ENCODE assay signal across 2 cellular contexts in genomic region chr2:61266653-61267505, GRCh38.
TF ChIP-seq lines count a peak whose summit lies in the region.

No MANE protein-coding gene starts in this region.

TF ChIP-seq in IMR-90, 13 proteins besides CTCF, POLR2A, EP300 and RAD21:
- TF ChIP-seq RFX5 (IDR thresholded peaks at IDR 0.05; ENCODE audit: low read depth, low read length) (no peak), MXI1 (IDR thresholded peaks at IDR 0.05; ENCODE audit: borderline replicate concordance, low read depth, low read length) (no peak), FOS (IDR thresholded peaks at IDR 0.05; ENCODE audit: low read depth, low read length) (no peak), CHD1 (IDR thresholded peaks at IDR 0.05; ENCODE audit: low read depth, low read length) (no peak), USF2 (IDR thresholded peaks at IDR 0.05; ENCODE audit: low read depth, low read length) (no peak), RCOR1 (IDR thresholded peaks at IDR 0.05; ENCODE audit: insufficient replicate concordance, low read length) (no peak), BHLHE40 (IDR thresholded peaks at IDR 0.05; ENCODE audit: low read depth, low read length) (no peak)
- TF ChIP-seq, protein P1, sequence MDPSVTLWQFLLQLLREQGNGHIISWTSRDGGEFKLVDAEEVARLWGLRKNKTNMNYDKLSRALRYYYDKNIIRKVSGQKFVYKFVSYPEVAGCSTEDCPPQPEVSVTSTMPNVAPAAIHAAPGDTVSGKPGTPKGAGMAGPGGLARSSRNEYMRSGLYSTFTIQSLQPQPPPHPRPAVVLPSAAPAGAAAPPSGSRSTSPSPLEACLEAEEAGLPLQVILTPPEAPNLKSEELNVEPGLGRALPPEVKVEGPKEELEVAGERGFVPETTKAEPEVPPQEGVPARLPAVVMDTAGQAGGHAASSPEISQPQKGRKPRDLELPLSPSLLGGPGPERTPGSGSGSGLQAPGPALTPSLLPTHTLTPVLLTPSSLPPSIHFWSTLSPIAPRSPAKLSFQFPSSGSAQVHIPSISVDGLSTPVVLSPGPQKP (IDR thresholded peaks at IDR 0.05; ENCODE audit: borderline replicate concordance, low read depth, low read length), result no peak

TF ChIP-seq in HepG2, 621 proteins besides CTCF, POLR2A, EP300 and RAD21:
- TF ChIP-seq NR2F6 (IDR thresholded peaks at IDR 0.05) (0 out of 2 replicates have a peak, but pooled peaks have one; percentile 24), NR2F6 (CRISPR knock-in tag; IDR thresholded peaks at IDR 0.05) (peak; percentile 12; the same call in 1 of the 2 replicates), SIX1 (CRISPR knock-in tag; IDR thresholded peaks at IDR 0.05; ENCODE audit: borderline replicate concordance) (no peak), HNF4G (IDR thresholded peaks at IDR 0.05; ENCODE audit: borderline replicate concordance, low read depth, low read length) (0 out of 2 replicates have a peak, but pooled peaks have one; percentile 19), HNF4G (CRISPR knock-in tag; IDR thresholded peaks at IDR 0.05; ENCODE audit: borderline replicate concordance, low read depth) (no peak), RBM22 (optimal IDR thresholded peaks at IDR 0.05; ENCODE audit: low read length) (peak; percentile 92), HIC2 (CRISPR knock-in tag; IDR thresholded peaks at IDR 0.05; ENCODE audit: low read depth) (no peak), PAF1 (CRISPR knock-in tag; IDR thresholded peaks at IDR 0.05) (no peak), ZSCAN25 (CRISPR knock-in tag; IDR thresholded peaks at IDR 0.05) (0 out of 2 replicates have a peak, but pooled peaks have one; percentile 16), FOXA1 (IDR thresholded peaks at IDR 0.05) (no peak), FOXA1 (CRISPR knock-in tag; IDR thresholded peaks at IDR 0.05) (peak; percentile 80), ZNF331 (CRISPR knock-in tag; IDR thresholded peaks at IDR 0.05) (peak; percentile 37; the same call in 1 of the 2 replicates), ZNF790 (CRISPR knock-in tag; IDR thresholded peaks at IDR 0.05; ENCODE audit: borderline replicate concordance) (no peak), ZMYM4 (CRISPR knock-in tag; IDR thresholded peaks at IDR 0.05) (peak; percentile 58), POGZ (CRISPR knock-in tag; IDR thresholded peaks at IDR 0.05) (0 out of 2 replicates have a peak, but pooled peaks have one; percentile 28), RXRB (CRISPR knock-in tag; IDR thresholded peaks at IDR 0.05; ENCODE audit: borderline replicate concordance) (0 out of 2 replicates have a peak, but pooled peaks have one; percentile 25), TEAD2 (CRISPR knock-in tag; IDR thresholded peaks at IDR 0.05) (no peak), PPARG (CRISPR knock-in tag; conservative IDR thresholded peaks at IDR 0.05) (peak; percentile 84), CREM (IDR thresholded peaks at IDR 0.05) (peak; percentile 75), CREM (CRISPR knock-in tag; IDR thresholded peaks at IDR 0.05) (no peak), FOXK2 (IDR thresholded peaks at IDR 0.05) (0 out of 2 replicates have a peak, but pooled peaks have one; percentile 39), SAFB2 (CRISPR knock-in tag; IDR thresholded peaks at IDR 0.05; ENCODE audit: borderline replicate concordance, low read depth) (no peak), HNRNPL (IDR thresholded peaks at IDR 0.05; ENCODE audit: low read depth, low read length) (0 out of 2 replicates have a peak, but pooled peaks have one; percentile 34), ATF1 (CRISPR knock-in tag; IDR thresholded peaks at IDR 0.05) (peak; percentile 81), FOXA3 (CRISPR knock-in tag; IDR thresholded peaks at IDR 0.05) (peak; percentile 84), CREB1 (IDR thresholded peaks at IDR 0.05) (peak; percentile 60), CREB1 (CRISPR knock-in tag; IDR thresholded peaks at IDR 0.05) (peak; percentile 84)
- TF ChIP-seq, protein P2, sequence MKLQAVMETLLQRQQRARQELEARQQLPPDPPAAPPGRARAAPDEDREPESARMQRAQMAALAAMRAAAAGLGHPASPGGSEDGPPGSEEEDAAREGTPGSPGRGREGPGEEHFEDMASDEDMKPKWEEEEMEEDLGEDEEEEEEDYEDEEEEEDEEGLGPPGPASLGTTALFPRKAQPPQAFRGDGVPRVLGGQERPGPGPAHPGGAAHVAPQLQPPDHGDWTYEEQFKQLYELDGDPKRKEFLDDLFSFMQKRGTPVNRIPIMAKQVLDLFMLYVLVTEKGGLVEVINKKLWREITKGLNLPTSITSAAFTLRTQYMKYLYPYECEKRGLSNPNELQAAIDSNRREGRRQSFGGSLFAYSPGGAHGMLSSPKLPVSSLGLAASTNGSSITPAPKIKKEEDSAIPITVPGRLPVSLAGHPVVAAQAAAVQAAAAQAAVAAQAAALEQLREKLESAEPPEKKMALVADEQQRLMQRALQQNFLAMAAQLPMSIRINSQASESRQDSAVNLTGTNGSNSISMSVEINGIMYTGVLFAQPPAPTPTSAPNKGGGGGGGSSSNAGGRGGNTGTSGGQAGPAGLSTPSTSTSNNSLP (IDR thresholded peaks at IDR 0.05; ENCODE audit: low read depth, low read length), result peak; percentile 54
- TF ChIP-seq, protein P3, sequence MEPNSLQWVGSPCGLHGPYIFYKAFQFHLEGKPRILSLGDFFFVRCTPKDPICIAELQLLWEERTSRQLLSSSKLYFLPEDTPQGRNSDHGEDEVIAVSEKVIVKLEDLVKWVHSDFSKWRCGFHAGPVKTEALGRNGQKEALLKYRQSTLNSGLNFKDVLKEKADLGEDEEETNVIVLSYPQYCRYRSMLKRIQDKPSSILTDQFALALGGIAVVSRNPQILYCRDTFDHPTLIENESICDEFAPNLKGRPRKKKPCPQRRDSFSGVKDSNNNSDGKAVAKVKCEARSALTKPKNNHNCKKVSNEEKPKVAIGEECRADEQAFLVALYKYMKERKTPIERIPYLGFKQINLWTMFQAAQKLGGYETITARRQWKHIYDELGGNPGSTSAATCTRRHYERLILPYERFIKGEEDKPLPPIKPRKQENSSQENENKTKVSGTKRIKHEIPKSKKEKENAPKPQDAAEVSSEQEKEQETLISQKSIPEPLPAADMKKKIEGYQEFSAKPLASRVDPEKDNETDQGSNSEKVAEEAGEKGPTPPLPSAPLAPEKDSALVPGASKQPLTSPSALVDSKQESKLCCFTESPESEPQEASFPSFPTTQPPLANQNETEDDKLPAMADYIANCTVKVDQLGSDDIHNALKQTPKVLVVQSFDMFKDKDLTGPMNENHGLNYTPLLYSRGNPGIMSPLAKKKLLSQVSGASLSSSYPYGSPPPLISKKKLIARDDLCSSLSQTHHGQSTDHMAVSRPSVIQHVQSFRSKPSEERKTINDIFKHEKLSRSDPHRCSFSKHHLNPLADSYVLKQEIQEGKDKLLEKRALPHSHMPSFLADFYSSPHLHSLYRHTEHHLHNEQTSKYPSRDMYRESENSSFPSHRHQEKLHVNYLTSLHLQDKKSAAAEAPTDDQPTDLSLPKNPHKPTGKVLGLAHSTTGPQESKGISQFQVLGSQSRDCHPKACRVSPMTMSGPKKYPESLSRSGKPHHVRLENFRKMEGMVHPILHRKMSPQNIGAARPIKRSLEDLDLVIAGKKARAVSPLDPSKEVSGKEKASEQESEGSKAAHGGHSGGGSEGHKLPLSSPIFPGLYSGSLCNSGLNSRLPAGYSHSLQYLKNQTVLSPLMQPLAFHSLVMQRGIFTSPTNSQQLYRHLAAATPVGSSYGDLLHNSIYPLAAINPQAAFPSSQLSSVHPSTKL (CRISPR knock-in tag; IDR thresholded peaks at IDR 0.05), result 0 out of 2 replicates have a peak, but pooled peaks have one; percentile 7
- TF ChIP-seq, protein P4, sequence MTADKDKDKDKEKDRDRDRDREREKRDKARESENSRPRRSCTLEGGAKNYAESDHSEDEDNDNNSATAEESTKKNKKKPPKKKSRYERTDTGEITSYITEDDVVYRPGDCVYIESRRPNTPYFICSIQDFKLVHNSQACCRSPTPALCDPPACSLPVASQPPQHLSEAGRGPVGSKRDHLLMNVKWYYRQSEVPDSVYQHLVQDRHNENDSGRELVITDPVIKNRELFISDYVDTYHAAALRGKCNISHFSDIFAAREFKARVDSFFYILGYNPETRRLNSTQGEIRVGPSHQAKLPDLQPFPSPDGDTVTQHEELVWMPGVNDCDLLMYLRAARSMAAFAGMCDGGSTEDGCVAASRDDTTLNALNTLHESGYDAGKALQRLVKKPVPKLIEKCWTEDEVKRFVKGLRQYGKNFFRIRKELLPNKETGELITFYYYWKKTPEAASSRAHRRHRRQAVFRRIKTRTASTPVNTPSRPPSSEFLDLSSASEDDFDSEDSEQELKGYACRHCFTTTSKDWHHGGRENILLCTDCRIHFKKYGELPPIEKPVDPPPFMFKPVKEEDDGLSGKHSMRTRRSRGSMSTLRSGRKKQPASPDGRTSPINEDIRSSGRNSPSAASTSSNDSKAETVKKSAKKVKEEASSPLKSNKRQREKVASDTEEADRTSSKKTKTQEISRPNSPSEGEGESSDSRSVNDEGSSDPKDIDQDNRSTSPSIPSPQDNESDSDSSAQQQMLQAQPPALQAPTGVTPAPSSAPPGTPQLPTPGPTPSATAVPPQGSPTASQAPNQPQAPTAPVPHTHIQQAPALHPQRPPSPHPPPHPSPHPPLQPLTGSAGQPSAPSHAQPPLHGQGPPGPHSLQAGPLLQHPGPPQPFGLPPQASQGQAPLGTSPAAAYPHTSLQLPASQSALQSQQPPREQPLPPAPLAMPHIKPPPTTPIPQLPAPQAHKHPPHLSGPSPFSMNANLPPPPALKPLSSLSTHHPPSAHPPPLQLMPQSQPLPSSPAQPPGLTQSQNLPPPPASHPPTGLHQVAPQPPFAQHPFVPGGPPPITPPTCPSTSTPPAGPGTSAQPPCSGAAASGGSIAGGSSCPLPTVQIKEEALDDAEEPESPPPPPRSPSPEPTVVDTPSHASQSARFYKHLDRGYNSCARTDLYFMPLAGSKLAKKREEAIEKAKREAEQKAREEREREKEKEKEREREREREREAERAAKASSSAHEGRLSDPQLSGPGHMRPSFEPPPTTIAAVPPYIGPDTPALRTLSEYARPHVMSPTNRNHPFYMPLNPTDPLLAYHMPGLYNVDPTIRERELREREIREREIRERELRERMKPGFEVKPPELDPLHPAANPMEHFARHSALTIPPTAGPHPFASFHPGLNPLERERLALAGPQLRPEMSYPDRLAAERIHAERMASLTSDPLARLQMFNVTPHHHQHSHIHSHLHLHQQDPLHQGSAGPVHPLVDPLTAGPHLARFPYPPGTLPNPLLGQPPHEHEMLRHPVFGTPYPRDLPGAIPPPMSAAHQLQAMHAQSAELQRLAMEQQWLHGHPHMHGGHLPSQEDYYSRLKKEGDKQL (CRISPR knock-in tag; IDR thresholded peaks at IDR 0.05; ENCODE audit: low read depth), result no peak
- TF ChIP-seq, protein P5, sequence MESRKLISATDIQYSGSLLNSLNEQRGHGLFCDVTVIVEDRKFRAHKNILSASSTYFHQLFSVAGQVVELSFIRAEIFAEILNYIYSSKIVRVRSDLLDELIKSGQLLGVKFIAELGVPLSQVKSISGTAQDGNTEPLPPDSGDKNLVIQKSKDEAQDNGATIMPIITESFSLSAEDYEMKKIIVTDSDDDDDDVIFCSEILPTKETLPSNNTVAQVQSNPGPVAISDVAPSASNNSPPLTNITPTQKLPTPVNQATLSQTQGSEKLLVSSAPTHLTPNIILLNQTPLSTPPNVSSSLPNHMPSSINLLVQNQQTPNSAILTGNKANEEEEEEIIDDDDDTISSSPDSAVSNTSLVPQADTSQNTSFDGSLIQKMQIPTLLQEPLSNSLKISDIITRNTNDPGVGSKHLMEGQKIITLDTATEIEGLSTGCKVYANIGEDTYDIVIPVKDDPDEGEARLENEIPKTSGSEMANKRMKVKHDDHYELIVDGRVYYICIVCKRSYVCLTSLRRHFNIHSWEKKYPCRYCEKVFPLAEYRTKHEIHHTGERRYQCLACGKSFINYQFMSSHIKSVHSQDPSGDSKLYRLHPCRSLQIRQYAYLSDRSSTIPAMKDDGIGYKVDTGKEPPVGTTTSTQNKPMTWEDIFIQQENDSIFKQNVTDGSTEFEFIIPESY (CRISPR knock-in tag; IDR thresholded peaks at IDR 0.05), result no peak
- TF ChIP-seq, protein P6, sequence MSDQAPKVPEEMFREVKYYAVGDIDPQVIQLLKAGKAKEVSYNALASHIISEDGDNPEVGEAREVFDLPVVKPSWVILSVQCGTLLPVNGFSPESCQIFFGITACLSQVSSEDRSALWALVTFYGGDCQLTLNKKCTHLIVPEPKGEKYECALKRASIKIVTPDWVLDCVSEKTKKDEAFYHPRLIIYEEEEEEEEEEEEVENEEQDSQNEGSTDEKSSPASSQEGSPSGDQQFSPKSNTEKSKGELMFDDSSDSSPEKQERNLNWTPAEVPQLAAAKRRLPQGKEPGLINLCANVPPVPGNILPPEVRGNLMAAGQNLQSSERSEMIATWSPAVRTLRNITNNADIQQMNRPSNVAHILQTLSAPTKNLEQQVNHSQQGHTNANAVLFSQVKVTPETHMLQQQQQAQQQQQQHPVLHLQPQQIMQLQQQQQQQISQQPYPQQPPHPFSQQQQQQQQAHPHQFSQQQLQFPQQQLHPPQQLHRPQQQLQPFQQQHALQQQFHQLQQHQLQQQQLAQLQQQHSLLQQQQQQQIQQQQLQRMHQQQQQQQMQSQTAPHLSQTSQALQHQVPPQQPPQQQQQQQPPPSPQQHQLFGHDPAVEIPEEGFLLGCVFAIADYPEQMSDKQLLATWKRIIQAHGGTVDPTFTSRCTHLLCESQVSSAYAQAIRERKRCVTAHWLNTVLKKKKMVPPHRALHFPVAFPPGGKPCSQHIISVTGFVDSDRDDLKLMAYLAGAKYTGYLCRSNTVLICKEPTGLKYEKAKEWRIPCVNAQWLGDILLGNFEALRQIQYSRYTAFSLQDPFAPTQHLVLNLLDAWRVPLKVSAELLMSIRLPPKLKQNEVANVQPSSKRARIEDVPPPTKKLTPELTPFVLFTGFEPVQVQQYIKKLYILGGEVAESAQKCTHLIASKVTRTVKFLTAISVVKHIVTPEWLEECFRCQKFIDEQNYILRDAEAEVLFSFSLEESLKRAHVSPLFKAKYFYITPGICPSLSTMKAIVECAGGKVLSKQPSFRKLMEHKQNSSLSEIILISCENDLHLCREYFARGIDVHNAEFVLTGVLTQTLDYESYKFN (CRISPR knock-in tag; conservative IDR thresholded peaks at IDR 0.05), result 0 out of 2 replicates have a peak, but pooled peaks have one; percentile 30
